ENCODE assay signal across 9 cellular contexts in the genomic region with DNA sequence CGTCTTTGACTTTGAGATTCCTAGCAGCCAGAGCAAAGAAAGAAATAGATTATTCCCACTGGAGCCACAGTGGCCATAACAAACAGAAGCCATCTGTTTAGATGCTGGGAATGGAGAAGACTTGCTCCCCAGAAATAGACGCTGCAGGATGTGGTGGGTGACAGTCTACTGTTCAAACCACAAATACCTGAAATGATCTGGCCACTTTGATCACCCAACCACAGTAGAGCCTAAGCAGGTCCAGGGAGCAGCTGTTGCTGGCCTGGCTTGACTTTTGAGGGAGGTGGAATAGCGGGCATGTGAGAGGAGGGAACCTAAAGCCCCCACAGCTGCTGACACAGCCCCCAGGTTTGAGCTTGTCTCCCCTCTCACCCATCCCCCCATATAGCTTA. TPM values are rescaled to one million over a fixed set of nuclear protein-coding genes. Genes with fewer than 3 reads are reported as not detected.
A peak's percentile ranks its signal among the peaks of the same experiment; 100 is the strongest.
DNase-seq lines count a peak whose midpoint lies in the region; ATAC-seq and TF ChIP-seq lines count a peak whose summit lies in the region.
"Had no signal": no experiment of that assay in that cellular context is flagged by ENCODE, and none has a peak within 500 bp of the region (broad histone marks: within the 10 kb centered on the region; RNA-seq: fewer than 3 reads in every experiment).

No MANE protein-coding gene starts in this region.

- no peak for TF ChIP-seq POLR2A in GM18505 (IDR thresholded peaks at IDR 0.05; ENCODE audit: borderline replicate concordance, extremely low read depth, insufficient read depth, insufficient read length)
- no peak for TF ChIP-seq POLR2A in transverse colon (IDR thresholded peaks at IDR 0.05)

- no peak overlapping the region for H2AFZ ChIP-seq in fibroblast of lung (ENCODE audit: low read length)

- DNase-seq in NAMALWA (ENCODE audit: low spot score), result peak; percentile 49
- peak in 1 of 2 donors; percentile 69 for DNase-seq in fibroblast of lung (ENCODE audit: low read depth in 2 of 2)
- DNase-seq in transverse colon, result peak; percentile 12
- no peak for DNase-seq in NCI-H748 (lab: John Stamatoyannopoulos, UW; ENCODE audit: unreplicated experiment)
- no peak for DNase-seq in DMS 273 (lab: John Stamatoyannopoulos, UW; ENCODE audit: unreplicated experiment)
- DNase-seq in MG63, result no peak

- in situ Hi-C loops in transverse colon (cut with MboI; ENCODE audit: low pct_ligation_motif_present in 1 of 4, low pct_unique_long_range_greater_than_20kb in 1 of 4, low sequenced_read_pairs in 3 of 4), result no loop called here

- TF ChIP-seq EP300 in transverse colon (IDR thresholded peaks at IDR 0.05; ENCODE audit: low read depth), result no peak

- H3K27ac ChIP-seq in fibroblast of lung (ENCODE audit: insufficient read depth, low read length) (peak overlapping the region; percentile 59), transverse colon (peak overlapping the region; percentile 66 to 77 (median 72))
- H3K27ac ChIP-seq: SJSA1 had no signal

- 71 to 78% methylated on average over 1 to 3 of the region's 3 CpGs for WGBS in transverse colon (ENCODE audit: low coverage in 1 of 2), 2 donors

- no peak overlapping the region for H3K4me2 ChIP-seq in fibroblast of lung (ENCODE audit: extremely low read depth, insufficient read depth, low read length)

- H3K4me3 ChIP-seq in fibroblast of lung (replicated peaks in 1 of 4; ENCODE audit: control extremely low read depth in 1 of 4, insufficient read depth in 1 of 4, low read depth in 3 of 4, low read length in 4 of 4), result no peak overlapping the region
- H3K4me3 ChIP-seq in transverse colon, result no peak overlapping the region
- no peak overlapping the region for H3K4me3 ChIP-seq in MG63
- H3K4me3 ChIP-seq: SJSA1 had no signal

- ATAC-seq in GM18505 (IDR thresholded peaks at IDR 0.05; ENCODE audit: unreplicated experiment) (peak; percentile 37), GM21825 (IDR thresholded peaks at IDR 0.05; ENCODE audit: unreplicated experiment) (peak; percentile 34)

- peaks cover 2% of the 10 kb centered on the region for H4K20me1 ChIP-seq in fibroblast of lung (ENCODE audit: control insufficient read depth, extremely low read depth, insufficient read depth, low read length)

- H3K9ac ChIP-seq in fibroblast of lung (ENCODE audit: insufficient read depth, low read length), result no peak overlapping the region

- H3K79me2 ChIP-seq in fibroblast of lung (ENCODE audit: control insufficient read depth, insufficient read depth, low read length), result peaks cover 73% of the 10 kb centered on the region

- intact Hi-C loops in transverse colon (cut with DNase I; ENCODE audit: low total_unique reads), result loop anchor here (5.0 kb wide), 1 partner anchor 37 kb away; a partner anchor contains a TSS

- no peak for TF ChIP-seq CTCF in fibroblast of lung (conservative IDR thresholded peaks at IDR 0.05 in 1 of 2, IDR thresholded peaks at IDR 0.05 in 1 of 2; ENCODE audit: low read depth in 1 of 2, low read length in 2 of 2)
- TF ChIP-seq CTCF in transverse colon (IDR thresholded peaks at IDR 0.05), result no peak

- H3K4me1 ChIP-seq in fibroblast of lung (ENCODE audit: control insufficient read depth, extremely low read depth, insufficient read depth, low read length), result peaks cover 24% of the 10 kb centered on the region
- peaks cover 43 to 81% (median 54%) of the 10 kb centered on the region in 4 donors for H3K4me1 ChIP-seq in transverse colon
- H3K4me1 ChIP-seq: SJSA1 had no signal

- H3K9me3 ChIP-seq in fibroblast of lung (ENCODE audit: control insufficient read depth, insufficient read depth, low read depth, low read length) (no peaks in the 10 kb centered on the region), transverse colon (no peaks in the 10 kb centered on the region), MG63 (no peaks in the 10 kb centered on the region)
- H3K9me3 ChIP-seq: SJSA1 had no signal

- no peaks in the 10 kb centered on the region for H3K27me3 ChIP-seq in fibroblast of lung (ENCODE audit: control insufficient read depth, insufficient read depth, low read length)
- H3K27me3 ChIP-seq in transverse colon, result no peaks in the 10 kb centered on the region
- H3K27me3 ChIP-seq in MG63, result no peaks in the 10 kb centered on the region
- H3K27me3 ChIP-seq: SJSA1 had no signal

- H3K36me3 ChIP-seq in fibroblast of lung (ENCODE audit: control insufficient read depth, insufficient read depth, low read length), result peaks cover 28% of the 10 kb centered on the region
- peaks cover 0 to 7% (median 0%) of the 10 kb centered on the region in 4 donors for H3K36me3 ChIP-seq in transverse colon
- peaks cover 59% of the 10 kb centered on the region for H3K36me3 ChIP-seq in MG63

RNA-seq across cellular contexts. Expression of a gene that starts 38.6 kb away (rescaled TPM):
- 7.4 and 18.0 TPM in 2 replicates for total RNA-seq in fibroblast of lung
- polyA plus RNA-seq in fibroblast of lung, result 29.2 and 32.0 TPM in 2 replicates
- 21.3 and 28.0 TPM in 2 replicates for polyA plus RNA-seq in fibroblast of lung (2012)
- 52.3 and 55.9 TPM in 2 replicates for polyA minus RNA-seq in fibroblast of lung (ENCODE audit: low replicate concordance)
- total RNA-seq in transverse colon, result 10 to 100 TPM; 22.3 to 99.1 (median 43.6) TPM
- 12.8 and 15.8 TPM in 2 replicates for total RNA-seq in MG63 (2014; rRNA removed; shearing (Covaris generic); ENCODE audit: low replicate concordance)

Comparison
In these comparisons a context has a peak if more than half of its experiments do, and no peak if none do; other contexts are left out.
1. DNase-seq: peak in NAMALWA (single experiment) and transverse colon (single experiment); none in NCI-H748 (single experiment), DMS 273 (single experiment) and MG63 (single experiment).